6 cellular contexts compared by ENCODE assay signal in genomic region chr22:50303848-50304527, GRCh38. TPM values are rescaled to one million over a fixed set of nuclear protein-coding genes. Genes with fewer than 3 reads are reported as not detected.
DNase-seq lines count a peak whose midpoint lies in the region; ATAC-seq and TF ChIP-seq lines count a peak whose summit lies in the region.

No MANE protein-coding gene starts in this region.

- H3K27ac ChIP-seq in GM23338 (ENCODE audit: low read depth) (no peak overlapping the region), neural cell (ENCODE audit: low read length) (no peak overlapping the region)

- H3K36me3 ChIP-seq in GM23338 (ENCODE audit: insufficient read depth): no peaks in the 10 kb centered on the region
- H3K36me3 ChIP-seq in neural cell (ENCODE audit: insufficient read depth, low read length): no peaks in the 10 kb centered on the region

- H3K4me3 ChIP-seq in GM23338: no peak overlapping the region
- H3K4me3 ChIP-seq in neural cell (ENCODE audit: low read length): peak overlapping the region; percentile 10

- no peak for TF ChIP-seq RAD21 in neural cell (conservative IDR thresholded peaks at IDR 0.05)

- no peak for TF ChIP-seq EP300 in neural cell (conservative IDR thresholded peaks at IDR 0.05; ENCODE audit: poor library complexity, severe bottlenecking)

- no peak overlapping the region for H2AFZ ChIP-seq in GM23338
- H2AFZ ChIP-seq in neural cell (ENCODE audit: low read depth, low read length): no peak overlapping the region

- H3K27me3 ChIP-seq in GM23338 (ENCODE audit: insufficient read depth) (peaks cover 11% of the 10 kb centered on the region), neural cell (ENCODE audit: insufficient read depth, low read depth, low read length) (no peaks in the 10 kb centered on the region)

- DNase-seq in GM23338 (ENCODE audit: low spot score) (peak; percentile 71), T47D (ENCODE audit: low read depth in 1 of 2, low spot score in 1 of 2) (peak; percentile 54 to 84), DMS53 treated with DMSO at 0.1 percent for 48 hours (lab: John Stamatoyannopoulos, UW; ENCODE audit: unreplicated experiment) (no peak)
- no peak for DNase-seq in activated effector memory CD4-positive, alpha-beta T cell treated with anti-CD3 and anti-CD28 coated beads, Interleukin-2, amount 50 U/mL, for 16 hours
- DNase-seq in stimulated activated CD4-positive, alpha-beta T cell treated with anti-CD3 and anti-CD28 coated beads, Interleukin-2, amount 100 ng/mL, for 24 hours: no peak

- no peaks in the 10 kb centered on the region for H3K36me3 Mint-ChIP-seq in GM23338 (ENCODE audit: low read depth)

- H4K20me1 ChIP-seq in GM23338 (replicated peaks; ENCODE audit: insufficient read depth): peaks cover 5% of the 10 kb centered on the region
- H4K20me1 ChIP-seq in neural cell (ENCODE audit: insufficient read depth): peaks cover 6% of the 10 kb centered on the region

- peak; percentile 31 for ATAC-seq in GM23338

- peaks cover 24% of the 10 kb centered on the region for H3K27me3 Mint-ChIP-seq in GM23338 (ENCODE audit: insufficient read depth, low read depth, poor library complexity)

- in situ Hi-C loops in T47D (cut with HindIII; ENCODE audit: low pct_unique_long_range_greater_than_20kb, low sequenced_read_pairs): no loop called here

- H3K4me1 ChIP-seq in GM23338 (ENCODE audit: insufficient read depth): peaks cover 19% of the 10 kb centered on the region; the same call in 1 of the 2 replicates

- H3K4me1 Mint-ChIP-seq in GM23338: peaks cover 20% of the 10 kb centered on the region

- H3K4me2 ChIP-seq in GM23338 (no peak overlapping the region), neural cell (ENCODE audit: low read length) (no peak overlapping the region)

- no peaks in the 10 kb centered on the region for H3K9me2 ChIP-seq in GM23338 (ENCODE audit: insufficient read depth)
- H3K9me2 ChIP-seq in neural cell (ENCODE audit: insufficient read depth, low read length): no peaks in the 10 kb centered on the region

- TF ChIP-seq CTCF in GM23338 (conservative IDR thresholded peaks at IDR 0.05; ENCODE audit: low read depth in 2 of 2) (peak; percentile 8 to 16; a peak in 1 of 4 replicates), neural cell (IDR thresholded peaks at IDR 0.05; ENCODE audit: poor library complexity, severe bottlenecking) (no peak)

- H3K9me3 ChIP-seq in neural cell (ENCODE audit: low read length): no peaks in the 10 kb centered on the region

- H3K9me3 Mint-ChIP-seq in GM23338: no peaks in the 10 kb centered on the region

- H3K79me2 ChIP-seq in GM23338 (replicated peaks; ENCODE audit: insufficient read depth) (no peaks in the 10 kb centered on the region), neural cell (replicated peaks; ENCODE audit: insufficient read depth, low read length) (peaks cover 62% of the 10 kb centered on the region)

- H3F3A ChIP-seq in GM23338 (replicated peaks; ENCODE audit: low read depth): 0 out of 2 replicates have a peak, but pooled peaks cover 6% of the 10 kb centered on the region
- H3F3A ChIP-seq in neural cell (ENCODE audit: insufficient read depth, low read length, poor library complexity, severe bottlenecking): no peaks in the 10 kb centered on the region

- 0 out of 2 replicates have a peak overlapping the region, but pooled peaks have one; percentile 62 for H3K27ac Mint-ChIP-seq in GM23338

- no peak overlapping the region; the same call in 2 of the 3 replicates for H3K4me3 Mint-ChIP-seq in GM23338

- H3K9ac ChIP-seq in neural cell (ENCODE audit: low read length): peak overlapping the region; percentile 9

TF ChIP-seq in GM23338, 12 proteins besides CTCF, POLR2A, EP300 and RAD21 (continues in another document):
- no peak for TF ChIP-seq ZNF331 (CRISPR knock-in tag; IDR thresholded peaks at IDR 0.05; ENCODE audit: low read depth)
- TF ChIP-seq, protein P1, sequence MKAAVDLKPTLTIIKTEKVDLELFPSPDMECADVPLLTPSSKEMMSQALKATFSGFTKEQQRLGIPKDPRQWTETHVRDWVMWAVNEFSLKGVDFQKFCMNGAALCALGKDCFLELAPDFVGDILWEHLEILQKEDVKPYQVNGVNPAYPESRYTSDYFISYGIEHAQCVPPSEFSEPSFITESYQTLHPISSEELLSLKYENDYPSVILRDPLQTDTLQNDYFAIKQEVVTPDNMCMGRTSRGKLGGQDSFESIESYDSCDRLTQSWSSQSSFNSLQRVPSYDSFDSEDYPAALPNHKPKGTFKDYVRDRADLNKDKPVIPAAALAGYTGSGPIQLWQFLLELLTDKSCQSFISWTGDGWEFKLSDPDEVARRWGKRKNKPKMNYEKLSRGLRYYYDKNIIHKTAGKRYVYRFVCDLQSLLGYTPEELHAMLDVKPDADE (IDR thresholded peaks at IDR 0.05): no peak

TF ChIP-seq in neural cell, 6 proteins besides CTCF, POLR2A, EP300 and RAD21:
- TF ChIP-seq SMC3 (conservative IDR thresholded peaks at IDR 0.05; ENCODE audit: poor library complexity) (no peak), MXI1 (conservative IDR thresholded peaks at IDR 0.05; ENCODE audit: poor library complexity, severe bottlenecking) (no peak), EZH2 (IDR thresholded peaks at IDR 0.05; ENCODE audit: borderline replicate concordance, insufficient read depth, low read length, poor library complexity, severe bottlenecking) (no peak), POLR2AphosphoS5 (IDR thresholded peaks at IDR 0.05) (no peak), TAF1 (IDR thresholded peaks at IDR 0.05; ENCODE audit: low read depth) (no peak)
- TF ChIP-seq, protein P2, sequence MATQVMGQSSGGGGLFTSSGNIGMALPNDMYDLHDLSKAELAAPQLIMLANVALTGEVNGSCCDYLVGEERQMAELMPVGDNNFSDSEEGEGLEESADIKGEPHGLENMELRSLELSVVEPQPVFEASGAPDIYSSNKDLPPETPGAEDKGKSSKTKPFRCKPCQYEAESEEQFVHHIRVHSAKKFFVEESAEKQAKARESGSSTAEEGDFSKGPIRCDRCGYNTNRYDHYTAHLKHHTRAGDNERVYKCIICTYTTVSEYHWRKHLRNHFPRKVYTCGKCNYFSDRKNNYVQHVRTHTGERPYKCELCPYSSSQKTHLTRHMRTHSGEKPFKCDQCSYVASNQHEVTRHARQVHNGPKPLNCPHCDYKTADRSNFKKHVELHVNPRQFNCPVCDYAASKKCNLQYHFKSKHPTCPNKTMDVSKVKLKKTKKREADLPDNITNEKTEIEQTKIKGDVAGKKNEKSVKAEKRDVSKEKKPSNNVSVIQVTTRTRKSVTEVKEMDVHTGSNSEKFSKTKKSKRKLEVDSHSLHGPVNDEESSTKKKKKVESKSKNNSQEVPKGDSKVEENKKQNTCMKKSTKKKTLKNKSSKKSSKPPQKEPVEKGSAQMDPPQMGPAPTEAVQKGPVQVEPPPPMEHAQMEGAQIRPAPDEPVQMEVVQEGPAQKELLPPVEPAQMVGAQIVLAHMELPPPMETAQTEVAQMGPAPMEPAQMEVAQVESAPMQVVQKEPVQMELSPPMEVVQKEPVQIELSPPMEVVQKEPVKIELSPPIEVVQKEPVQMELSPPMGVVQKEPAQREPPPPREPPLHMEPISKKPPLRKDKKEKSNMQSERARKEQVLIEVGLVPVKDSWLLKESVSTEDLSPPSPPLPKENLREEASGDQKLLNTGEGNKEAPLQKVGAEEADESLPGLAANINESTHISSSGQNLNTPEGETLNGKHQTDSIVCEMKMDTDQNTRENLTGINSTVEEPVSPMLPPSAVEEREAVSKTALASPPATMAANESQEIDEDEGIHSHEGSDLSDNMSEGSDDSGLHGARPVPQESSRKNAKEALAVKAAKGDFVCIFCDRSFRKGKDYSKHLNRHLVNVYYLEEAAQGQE (IDR thresholded peaks at IDR 0.05; ENCODE audit: borderline replicate concordance): no peak

RNA-seq across cellular contexts. Expression of gene PLXNB2, which starts 3.5 kb away (rescaled TPM):
- total RNA-seq in GM23338 (2014; rRNA removed; shearing (Covaris generic)): 66.3 and 70.4 TPM in 2 replicates
- polyA plus RNA-seq in GM23338 (2016; fragmentation: Nextera tagmentation; extraction: Ambion mirVana) (29.1 and 33.0 TPM in 2 replicates), neural cell (38.6 and 57.4 TPM in 2 replicates)
- 61.9 and 76.2 TPM in 2 replicates for polyA minus RNA-seq in neural cell

RNA-seq across cellular contexts. Expression of gene DENND6B, which starts 22.8 kb away (rescaled TPM):
- total RNA-seq in GM23338 (2014; rRNA removed; shearing (Covaris generic)): 1.3 TPM in 2 replicates
- polyA plus RNA-seq in GM23338 (2016; fragmentation: Nextera tagmentation; extraction: Ambion mirVana): 0.12 and 0.71 TPM in 2 replicates
- polyA plus RNA-seq in neural cell: 51.0 and 58.9 TPM in 2 replicates
- 29.5 and 34.6 TPM in 2 replicates for polyA minus RNA-seq in neural cell

RNA-seq across cellular contexts. Expression of gene MAPK11, which starts 33.8 kb away (rescaled TPM):
- total RNA-seq in GM23338 (2014; rRNA removed; shearing (Covaris generic)): 1.6 and 1.9 TPM in 2 replicates
- 0.34 and 0.78 TPM in 2 replicates for polyA plus RNA-seq in GM23338 (2016; fragmentation: Nextera tagmentation; extraction: Ambion mirVana)
- 36.3 and 55.0 TPM in 2 replicates for polyA plus RNA-seq in neural cell
- polyA minus RNA-seq in neural cell: 11.2 and 15.3 TPM in 2 replicates

RNA-seq across cellular contexts. Expression of gene PPP6R2, which starts 39.1 kb away (rescaled TPM):
- 37.5 and 45.8 TPM in 2 replicates for total RNA-seq in GM23338 (2014; rRNA removed; shearing (Covaris generic))
- polyA plus RNA-seq in GM23338 (2016; fragmentation: Nextera tagmentation; extraction: Ambion mirVana): 11.9 and 13.4 TPM in 2 replicates
- 84.6 and 85.4 TPM in 2 replicates for polyA plus RNA-seq in neural cell
- 77.0 and 86.7 TPM in 2 replicates for polyA minus RNA-seq in neural cell

RNA-seq across cellular contexts. Expression of gene MAPK12, which starts 42.5 kb away (rescaled TPM):
- total RNA-seq in GM23338 (2014; rRNA removed; shearing (Covaris generic)): 20.4 and 26.1 TPM in 2 replicates
- polyA plus RNA-seq in GM23338 (2016; fragmentation: Nextera tagmentation; extraction: Ambion mirVana) (10.4 and 15.8 TPM in 2 replicates), neural cell (36.7 and 53.3 TPM in 2 replicates)
- 24.3 and 25.1 TPM in 2 replicates for polyA minus RNA-seq in neural cell

Comparison
In these comparisons a context has a peak if more than half of its experiments do, and no peak if none do; other contexts are left out.
1. DNase-seq: peak in GM23338 (single experiment) and T47D (2 of 2); none in activated effector memory CD4-positive, alpha-beta T cell treated with anti-CD3 and anti-CD28 coated beads, Interleukin-2, amount 50 U/mL, for 16 hours (single experiment), stimulated activated CD4-positive, alpha-beta T cell treated with anti-CD3 and anti-CD28 coated beads, Interleukin-2, amount 100 ng/mL, for 24 hours (0 of 2) and DMS53 treated with DMSO at 0.1 percent for 48 hours (single experiment).
2. RNA of gene DENND6B, which starts 22.8 kb away (polyA plus RNA-seq): 51.0 to 58.9 TPM in neural cell; 0.12 to 0.71 TPM in GM23338; every median in the first group is over 10 times any median in the second.
3. RNA of gene MAPK11, which starts 33.8 kb away (polyA plus RNA-seq): 36.3 to 55.0 TPM in neural cell; 0.34 to 0.78 TPM in GM23338; every median in the first group is over 10 times any median in the second.